In genomic region chr19:4065430-4066175, GRCh38 we compare ENCODE assay signal across 8 cellular contexts. TPM values are rescaled to one million over a fixed set of nuclear protein-coding genes. Genes with fewer than 3 reads are reported as not detected.
DNase-seq lines count a peak whose midpoint lies in the region; ATAC-seq and TF ChIP-seq lines count a peak whose summit lies in the region.

No MANE protein-coding gene starts in this region.

- H3K4me1 Mint-ChIP-seq in endodermal cell = peaks cover 3% of the 10 kb centered on the region

- H3K9ac ChIP-seq in HUES6 (ENCODE audit: low read length) (no peak overlapping the region), NT2/D1 (ENCODE audit: insufficient read length, low read depth) (no peak overlapping the region), endodermal cell (ENCODE audit: extremely low read depth, low read length, poor library complexity, severe bottlenecking) (no peak overlapping the region)

- H3K4me1 ChIP-seq in HUES6 (ENCODE audit: control insufficient read depth, insufficient read depth, low read length) (peaks cover 30% of the 10 kb centered on the region), NT2/D1 (ENCODE audit: insufficient read depth, insufficient read length) (peaks cover 30% of the 10 kb centered on the region), endodermal cell (ENCODE audit: control insufficient read depth, insufficient read depth, low read length) (no peaks in the 10 kb centered on the region)

- peak; percentile 49 for ATAC-seq in GM21447 (IDR thresholded peaks at IDR 0.05; ENCODE audit: unreplicated experiment)

- H3K36me3 ChIP-seq in HUES6 (ENCODE audit: control insufficient read depth, insufficient read depth, low read length) (peaks cover 10% of the 10 kb centered on the region), NT2/D1 (ENCODE audit: insufficient read depth, insufficient read length, low read length) (peaks cover 32% of the 10 kb centered on the region), endodermal cell (ENCODE audit: control insufficient read depth, insufficient read depth, low read length) (peaks cover 10% of the 10 kb centered on the region)

- H3K27ac ChIP-seq in HUES6 (ENCODE audit: low read depth, low read length) (no peak overlapping the region), endodermal cell (ENCODE audit: low read depth, low read length) (no peak overlapping the region)

- H3K27me3 Mint-ChIP-seq in endodermal cell (ENCODE audit: insufficient read depth) = peaks cover 20% of the 10 kb centered on the region

- no peaks in the 10 kb centered on the region for H3K9me3 Mint-ChIP-seq in endodermal cell

- H3K4me3 ChIP-seq in HUES6 (ENCODE audit: low read depth, low read length) (peak overlapping the region; percentile 77; the same call in 1 of the 2 replicates), NT2/D1 (ENCODE audit: insufficient read length, low read depth) (no peak overlapping the region), endodermal cell (ENCODE audit: low read length) (no peak overlapping the region)

- WGBS in endodermal cell (ENCODE audit: insufficient coverage in 1 of 2, insufficient read length in 1 of 2), 2 experiments = 0% methylated on average over 74 of the region's 98 CpGs; no CpG with 5 or more reads in 1 of the 2 experiments

- H3K4me3 Mint-ChIP-seq in endodermal cell = peak overlapping the region; percentile 73

- TF ChIP-seq CTCF in endodermal cell (conservative IDR thresholded peaks at IDR 0.05) = no peak

- H3K27ac Mint-ChIP-seq in endodermal cell = no peak overlapping the region

- peaks cover 22% of the 10 kb centered on the region for H3K27me3 ChIP-seq in HUES6 (ENCODE audit: control insufficient read depth, insufficient read depth, low read length)
- H3K27me3 ChIP-seq in NT2/D1 (ENCODE audit: insufficient read depth, insufficient read length) = peaks cover 28% of the 10 kb centered on the region
- peaks cover 26% of the 10 kb centered on the region for H3K27me3 ChIP-seq in endodermal cell (ENCODE audit: control insufficient read depth, insufficient read depth, low read length, poor library complexity, severe bottlenecking)

- peak; percentile 99 for DNase-seq in D341Med (ENCODE audit: low spot score)
- DNase-seq in NT2/D1 (ENCODE audit: low read depth, low spot score) = peak; percentile 97
- peak; percentile 98 for DNase-seq in activated CD8-positive, alpha-beta memory T cell treated with anti-CD3 and anti-CD28 coated beads, Interleukin-2, amount 50 U/mL, for 4 hours
- peak; percentile 98 for DNase-seq in endodermal cell
- DNase-seq in middle frontal gyrus (ENCODE audit: extremely low spot score, low spot score) = peak; percentile 92
- peak; percentile 94 for DNase-seq in stimulated activated CD8-positive, alpha-beta memory T cell treated with anti-CD3 and anti-CD28 coated beads, Interleukin-4, amount 100 ng/mL, for 24 hours (ENCODE audit: low read depth)

- H3K9me3 ChIP-seq in HUES6 (ENCODE audit: control insufficient read depth, insufficient read depth, low read depth, low read length) (no peaks in the 10 kb centered on the region), NT2/D1 (ENCODE audit: insufficient read depth, low read length) (no peaks in the 10 kb centered on the region), endodermal cell (ENCODE audit: control insufficient read depth, low read length) (no peaks in the 10 kb centered on the region)

- H3K36me3 Mint-ChIP-seq in endodermal cell (ENCODE audit: low read depth) = peaks cover 2% of the 10 kb centered on the region

RNA-seq across cellular contexts. Expression of gene ZBTB7A, which starts 1.1 kb away (rescaled TPM):
- total RNA-seq in endodermal cell = 10 to 100 TPM; 19.2 to 22.1 TPM
- 7.5 TPM for polyA plus RNA-seq in endodermal cell (2013, experiment 1 of 2)
- polyA plus RNA-seq in endodermal cell (2013, experiment 2 of 2) = 7.2 TPM

RNA-seq across cellular contexts. Expression of gene PIAS4, which starts 58.1 kb away (rescaled TPM):
- total RNA-seq in endodermal cell = 10 to 100 TPM; 57.5 to 58.1 TPM
- 35.5 TPM for polyA plus RNA-seq in endodermal cell (2013, experiment 1 of 2)
- polyA plus RNA-seq in endodermal cell (2013, experiment 2 of 2) = 30.9 TPM

RNA-seq across cellular contexts. Expression of gene MAP2K2, which starts 58.3 kb away (rescaled TPM):
- 100 to 1,000 TPM; 191 TPM for total RNA-seq in endodermal cell
- 129 TPM for polyA plus RNA-seq in endodermal cell (2013, experiment 1 of 2)
- polyA plus RNA-seq in endodermal cell (2013, experiment 2 of 2) = 131 TPM
